Comparison of ENCODE assay signal across 22 cellular contexts in the genomic region with DNA sequence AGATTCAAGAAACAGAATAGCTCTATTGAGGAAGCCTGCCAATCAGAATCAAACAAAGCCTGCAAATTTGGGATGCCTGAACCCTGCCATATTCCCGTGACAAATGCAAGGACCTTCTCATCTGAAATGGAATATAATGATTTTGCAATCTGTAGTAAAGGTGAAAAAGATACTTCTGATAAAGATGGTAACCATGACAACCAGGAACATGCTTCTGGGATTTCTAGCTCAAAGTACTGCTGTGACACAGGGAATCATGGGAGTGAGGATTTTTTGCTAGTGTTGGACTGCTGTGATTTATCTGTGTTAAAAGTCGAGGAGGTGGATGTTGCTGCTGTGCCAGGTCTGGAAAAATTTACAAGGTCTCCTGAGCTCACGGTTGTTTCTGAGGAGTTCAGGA.
"Had no signal": no experiment of that assay in that cellular context is flagged by ENCODE, and none has a peak within 500 bp of the region (broad histone marks: within the 10 kb centered on the region; RNA-seq: fewer than 3 reads in every experiment).

No MANE protein-coding gene starts in this region.

- DNase-seq: activated CD4-positive, alpha-beta T cell treated with anti-CD3 and anti-CD28 coated beads for 4 hours; activated CD4-positive, alpha-beta T cell treated with anti-CD3 and anti-CD28 coated beads, Interleukin-2, amount 50 U/mL, for 4 hours; activated naive CD4-positive, alpha-beta T cell; activated T-cell treated with anti-CD3 and anti-CD28 coated beads for 4 hours; activated T-cell treated with anti-CD3 and anti-CD28 coated beads, Interleukin-2, amount 50 U/mL, for 72 hours; aorta; body of pancreas; central memory CD4-positive, alpha-beta T cell; foreskin fibroblast; heart left ventricle; naive thymus-derived CD8-positive, alpha-beta T cell; right cardiac atrium; spleen; stimulated activated naive CD4-positive, alpha-beta T cell treated with Interleukin-2 at 50 U/mL for 16 hours; T-helper 9 cell; testis; transverse colon had no signal

- H3K4me3 ChIP-seq: body of pancreas, heart left ventricle, spleen, testis, transverse colon had no signal

- ATAC-seq: activated T-cell treated with anti-CD3 and anti-CD28 coated beads, Interleukin-2, amount 50 U/mL, for 72 hours; body of pancreas; esophagus mucosa; naive thymus-derived CD8-positive, alpha-beta T cell; right cardiac atrium had no signal

- H3K4me3 Mint-ChIP-seq: activated naive CD8-positive, alpha-beta T cell; activated T-cell treated with anti-CD3 and anti-CD28 coated beads, Interleukin-2, amount 50 U/mL, for 72 hours; memory B cell; naive thymus-derived CD8-positive, alpha-beta T cell; T-helper 1 cell treated with Interleukin-12 subunit alpha and Interleukin-12 subunit beta and Interleukin-4 antibody, amounts not matched to agents 30 μg/mL and 1 μg/mL, for 36 hours had no signal

- H3K4me1 ChIP-seq: body of pancreas, spleen, testis, transverse colon had no signal

- H3K27me3 Mint-ChIP-seq: activated naive CD8-positive, alpha-beta T cell; memory B cell; naive thymus-derived CD8-positive, alpha-beta T cell had no signal

- H3K27ac Mint-ChIP-seq: activated naive CD8-positive, alpha-beta T cell; activated T-cell treated with anti-CD3 and anti-CD28 coated beads, Interleukin-2, amount 50 U/mL, for 72 hours; memory B cell; naive thymus-derived CD8-positive, alpha-beta T cell; T-helper 1 cell treated with Interleukin-12 subunit alpha and Interleukin-12 subunit beta and Interleukin-4 antibody, amounts not matched to agents 30 μg/mL and 1 μg/mL, for 36 hours had no signal

- H3K27me3 ChIP-seq: body of pancreas, heart left ventricle, spleen, testis, transverse colon had no signal

- H3K27ac ChIP-seq: body of pancreas, heart left ventricle, spleen, testis, transverse colon, VCaP had no signal

- H3K9me3 ChIP-seq: body of pancreas, heart left ventricle, spleen, testis, transverse colon had no signal

- H3K9me3 Mint-ChIP-seq: activated T-cell treated with anti-CD3 and anti-CD28 coated beads, Interleukin-2, amount 50 U/mL, for 72 hours; memory B cell; T-helper 1 cell treated with Interleukin-12 subunit alpha and Interleukin-12 subunit beta and Interleukin-4 antibody, amounts not matched to agents 30 μg/mL and 1 μg/mL, for 36 hours had no signal

- H3K36me3 ChIP-seq: transverse colon had no signal
